Comparison of ENCODE assay signal across 8 cellular contexts in genomic region chr12:98743362-98743953, GRCh38.
DNase-seq lines count a peak whose midpoint lies in the region; ATAC-seq and TF ChIP-seq lines count a peak whose summit lies in the region.

No MANE protein-coding gene starts in this region.

- H3K27ac Mint-ChIP-seq in activated CD4-positive, alpha-beta memory T cell treated with anti-CD3 and anti-CD28 coated beads for 36 hours = peak overlapping the region; percentile 57

- peak; percentile 16; the same call in 1 of the 2 replicates for TF ChIP-seq RAD21 in Ishikawa (IDR thresholded peaks at IDR 0.05; ENCODE audit: low read depth)

- H3K36me3 Mint-ChIP-seq in activated CD4-positive, alpha-beta memory T cell treated with anti-CD3 and anti-CD28 coated beads for 36 hours = no peaks in the 10 kb centered on the region

- ATAC-seq in GM19324 (IDR thresholded peaks at IDR 0.05; ENCODE audit: low FRiP score, unreplicated experiment) = peak; percentile 42

- H3K27me3 Mint-ChIP-seq in activated CD4-positive, alpha-beta memory T cell treated with anti-CD3 and anti-CD28 coated beads for 36 hours = peaks cover 16% of the 10 kb centered on the region

- no peak for TF ChIP-seq EP300 in Ishikawa (IDR thresholded peaks at IDR 0.05; ENCODE audit: borderline replicate concordance)

- H3K4me3 Mint-ChIP-seq in activated CD4-positive, alpha-beta memory T cell treated with anti-CD3 and anti-CD28 coated beads for 36 hours = no peak overlapping the region

- DNase-seq in CD1c-positive myeloid dendritic cell (ENCODE audit: extremely low spot score) = peak; percentile 33
- peak; percentile 76 for DNase-seq in activated CD4-positive, alpha-beta memory T cell treated with anti-CD3 and anti-CD28 coated beads for 36 hours
- peak; percentile 14 for DNase-seq in kidney tubule cell (ENCODE audit: low spot score)
- DNase-seq in NCI-H2107 (lab: John Stamatoyannopoulos, UW) = no peak
- DNase-seq in DMS153 (lab: John Stamatoyannopoulos, UW) = no peak
- DNase-seq in occipital lobe (lab: John Stamatoyannopoulos, UW) = no peak

- POLR2A ChIA-PET in activated CD4-positive, alpha-beta memory T cell treated with anti-CD3 and anti-CD28 coated beads for 36 hours (lab: Charles Lee) = no interaction called here

- no peaks in the 10 kb centered on the region for H3K9me3 Mint-ChIP-seq in activated CD4-positive, alpha-beta memory T cell treated with anti-CD3 and anti-CD28 coated beads for 36 hours

- intact Hi-C loops in activated CD4-positive, alpha-beta memory T cell treated with anti-CD3 and anti-CD28 coated beads for 36 hours (cut with micrococcal nuclease) = loop anchor here (1.0 to 10.0 kb wide), 3 partner anchors 44 to 1839 kb away; partner anchors contain the start of genes DEPDC4, NEDD1 and SCYL2

- CTCF ChIA-PET in activated CD4-positive, alpha-beta memory T cell treated with anti-CD3 and anti-CD28 coated beads for 36 hours (lab: Charles Lee) = interaction anchor here (1.2 to 4.6 kb wide), 6 partner anchors 9 to 255 kb away, joined by 4 to 39 read pairs (median 20); no protein-coding TSS in a partner anchor

- peaks cover 60% of the 10 kb centered on the region for H3K4me1 Mint-ChIP-seq in activated CD4-positive, alpha-beta memory T cell treated with anti-CD3 and anti-CD28 coated beads for 36 hours (ENCODE audit: low read depth)

TF ChIP-seq in Ishikawa, 13 proteins besides CTCF, POLR2A, EP300 and RAD21:
- no peak for TF ChIP-seq TAF1 (IDR thresholded peaks at IDR 0.05; ENCODE audit: low read depth)
- no peak for TF ChIP-seq NFIC (IDR thresholded peaks at IDR 0.05)
- TF ChIP-seq CEBPB (IDR thresholded peaks at IDR 0.05) = no peak
- no peak for TF ChIP-seq USF1 (IDR thresholded peaks at IDR 0.05)
- no peak for TF ChIP-seq MAX (IDR thresholded peaks at IDR 0.05)
- TF ChIP-seq EGR1 (IDR thresholded peaks at IDR 0.05) = no peak
- TF ChIP-seq FOXM1 (IDR thresholded peaks at IDR 0.05; ENCODE audit: borderline replicate concordance, low read depth) = no peak
- TF ChIP-seq CREB1 (IDR thresholded peaks at IDR 0.05; ENCODE audit: low read depth) = no peak
- no peak for TF ChIP-seq ZBTB7A (IDR thresholded peaks at IDR 0.05; ENCODE audit: low read depth)
- no peak for TF ChIP-seq YY1 (IDR thresholded peaks at IDR 0.05; ENCODE audit: low read depth)
- TF ChIP-seq REST (IDR thresholded peaks at IDR 0.05; ENCODE audit: low read depth) = no peak
- no peak for TF ChIP-seq TEAD4 (IDR thresholded peaks at IDR 0.05)
- no peak for TF ChIP-seq TCF12 (IDR thresholded peaks at IDR 0.05; ENCODE audit: low read depth)

Comparison
In these comparisons a context has a peak if more than half of its experiments do, and no peak if none do; other contexts are left out.
1. DNase-seq: peak in CD1c-positive myeloid dendritic cell (single experiment), activated CD4-positive, alpha-beta memory T cell treated with anti-CD3 and anti-CD28 coated beads for 36 hours (single experiment) and kidney tubule cell (single experiment); none in NCI-H2107 (single experiment), DMS153 (single experiment) and occipital lobe (single experiment).